Comparison of ENCODE assay signal across 15 cellular contexts in the genomic region with DNA sequence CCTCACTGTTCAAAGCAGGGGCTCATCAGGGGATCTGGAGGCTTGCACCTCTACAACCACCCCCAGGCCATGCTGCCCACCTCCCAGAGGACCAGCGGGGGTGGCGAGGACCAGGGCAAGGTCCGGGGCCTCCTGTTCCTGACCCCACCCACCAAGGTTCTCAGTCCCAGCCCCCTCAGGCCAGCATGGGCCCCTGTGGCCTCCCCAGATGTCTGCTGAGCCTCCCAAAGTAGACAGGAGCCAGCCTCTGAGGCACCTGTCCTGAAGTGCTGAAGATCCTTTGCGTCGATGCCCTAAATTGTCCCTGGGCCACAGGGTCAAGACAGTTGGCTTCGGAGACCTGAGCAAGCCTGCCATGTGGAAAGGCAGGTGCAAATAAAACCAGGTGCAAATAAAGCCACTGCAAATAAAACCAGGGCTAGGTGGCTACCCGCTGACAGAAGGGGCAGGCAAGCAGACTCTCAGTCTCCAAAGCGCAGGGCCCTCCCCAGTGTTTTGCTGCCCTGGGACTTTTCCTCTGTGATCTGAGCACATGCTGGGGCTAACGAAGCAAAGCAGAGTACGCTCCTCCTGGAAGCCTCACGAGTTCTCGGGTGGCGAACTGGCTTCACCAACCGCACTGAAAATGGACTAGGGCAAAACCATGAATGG.
"Had no signal": no experiment of that assay in that cellular context is flagged by ENCODE, and none has a peak within 500 bp of the region (broad histone marks: within the 10 kb centered on the region; RNA-seq: fewer than 3 reads in every experiment).

No MANE protein-coding gene starts in this region.

- H3K4me1 ChIP-seq: parathyroid adenoma, vagina had no signal

- H3K9me3 ChIP-seq: tibial artery, vagina had no signal

- H3K36me3 Mint-ChIP-seq: activated naive CD4-positive, alpha-beta T cell treated with anti-CD3 and anti-CD28 coated beads, Interleukin-2, amount 50 U/mL, for 24 hours had no signal

- ATAC-seq: effector memory CD8-positive, alpha-beta T cell had no signal

- H3K27me3 ChIP-seq: brain microvascular endothelial cell, hepatocyte, tibial artery, vagina had no signal

- H3K27me3 Mint-ChIP-seq: activated B cell treated with CpG ODN at 0.5 μM for 24 hours; activated CD4-positive, alpha-beta T cell treated with anti-CD3 and anti-CD28 coated beads, Interleukin-2, amount 10 ng/mL, durations not matched to agents 7 days and 5 days; activated naive CD4-positive, alpha-beta T cell treated with anti-CD3 and anti-CD28 coated beads, Interleukin-2, amount 50 U/mL, for 24 hours; effector memory CD8-positive, alpha-beta T cell had no signal

- H3K9me3 Mint-ChIP-seq: activated B cell treated with CpG ODN at 0.5 μM for 24 hours; activated CD4-positive, alpha-beta T cell treated with anti-CD3 and anti-CD28 coated beads, Interleukin-2, amount 10 ng/mL, durations not matched to agents 7 days and 5 days; activated naive CD4-positive, alpha-beta T cell treated with anti-CD3 and anti-CD28 coated beads, Interleukin-2, amount 50 U/mL, for 24 hours; activated T-helper 2 cell treated with anti-CD3 and anti-CD28 coated beads, Interferon-gamma antibody, Interleukin-2, Interleukin-4, amounts not matched to agents 10 μg/mL and 5 μg/mL and 100 μg/mL, durations not matched to agents 14 hours and 24 hours and 36 hours; effector memory CD8-positive, alpha-beta T cell had no signal

- H3K27ac ChIP-seq: brain microvascular endothelial cell, hepatocyte, parathyroid adenoma, vagina had no signal

- H3K4me3 Mint-ChIP-seq: activated B cell treated with CpG ODN at 0.5 μM for 24 hours; activated CD4-positive, alpha-beta T cell treated with anti-CD3 and anti-CD28 coated beads, Interleukin-2, amount 10 ng/mL, durations not matched to agents 7 days and 5 days; activated naive CD4-positive, alpha-beta T cell treated with anti-CD3 and anti-CD28 coated beads, Interleukin-2, amount 50 U/mL, for 24 hours; effector memory CD8-positive, alpha-beta T cell had no signal

- H3K27ac Mint-ChIP-seq: activated B cell treated with CpG ODN at 0.5 μM for 24 hours; activated CD4-positive, alpha-beta T cell treated with anti-CD3 and anti-CD28 coated beads, Interleukin-2, amount 10 ng/mL, durations not matched to agents 7 days and 5 days; activated naive CD4-positive, alpha-beta T cell treated with anti-CD3 and anti-CD28 coated beads, Interleukin-2, amount 50 U/mL, for 24 hours; activated T-helper 2 cell treated with anti-CD3 and anti-CD28 coated beads, Interferon-gamma antibody, Interleukin-2, Interleukin-4, amounts not matched to agents 10 μg/mL and 5 μg/mL and 100 μg/mL, durations not matched to agents 14 hours and 24 hours and 36 hours had no signal

- H3K4me3 ChIP-seq: hepatocyte, tibial artery, vagina had no signal

- DNase-seq: activated B cell treated with CpG ODN at 0.5 μM for 24 hours; activated CD4-positive, alpha-beta T cell treated with anti-CD3 and anti-CD28 coated beads, Interleukin-2, amount 10 ng/mL, durations not matched to agents 7 days and 5 days; amygdala; brain microvascular endothelial cell; effector memory CD8-positive, alpha-beta T cell; erythroblast; kidney; stimulated activated CD4-positive, alpha-beta T cell treated with anti-CD3 and anti-CD28 coated beads, Interleukin-15, amount 100 ng/mL, for 24 hours; stimulated activated CD4-positive, alpha-beta T cell treated with anti-CD3 and anti-CD28 coated beads, Interleukin-4, amount 100 ng/mL, for 4 hours; tibial artery had no signal

- H3K4me1 Mint-ChIP-seq: activated CD4-positive, alpha-beta T cell treated with anti-CD3 and anti-CD28 coated beads, Interleukin-2, amount 10 ng/mL, durations not matched to agents 7 days and 5 days; activated naive CD4-positive, alpha-beta T cell treated with anti-CD3 and anti-CD28 coated beads, Interleukin-2, amount 50 U/mL, for 24 hours had no signal
